ENCODE assay signal across 8 cellular contexts in the genomic region with DNA sequence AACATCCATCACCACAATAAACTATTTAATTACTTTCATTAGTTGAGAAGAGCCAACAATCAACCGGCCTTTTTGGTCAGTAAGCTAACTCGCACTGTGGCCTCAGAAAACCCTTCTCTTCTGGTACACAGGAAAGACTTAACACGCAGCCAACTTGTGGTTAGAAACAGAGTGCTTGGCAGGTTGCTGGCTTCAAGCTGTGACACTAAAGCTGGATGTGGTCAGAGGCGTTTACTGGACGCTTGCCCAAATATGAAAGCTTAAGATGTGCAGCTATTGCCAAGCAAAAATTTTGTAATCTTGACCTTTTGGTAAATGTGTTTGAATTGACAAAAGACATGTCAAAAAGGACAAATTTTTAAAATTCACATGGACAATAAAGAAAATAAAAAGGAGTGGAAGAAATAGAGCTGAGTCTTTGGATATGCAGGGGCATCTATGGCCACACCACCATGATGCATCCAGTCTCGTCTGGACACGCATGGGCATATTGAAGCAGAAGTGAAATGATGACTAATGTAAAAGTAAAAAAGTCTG. TPM values are rescaled to one million over a fixed set of nuclear protein-coding genes. Genes with fewer than 3 reads are reported as not detected.
DNase-seq lines count a peak whose midpoint lies in the region; ATAC-seq and TF ChIP-seq lines count a peak whose summit lies in the region.

No MANE protein-coding gene starts in this region.

- H3K27ac Mint-ChIP-seq in stimulated activated memory B cell treated with anti-CD40 and anti-IgM and Interleukin-4, amounts not matched to agents 10 μg/mL and 1 μg/mL and 100 μg/mL, for 72 hours = peak overlapping the region; percentile 76

- peak overlapping the region; percentile 44 for H3K4me3 Mint-ChIP-seq in stimulated activated memory B cell treated with anti-CD40 and anti-IgM and Interleukin-4, amounts not matched to agents 10 μg/mL and 1 μg/mL and 100 μg/mL, for 72 hours

- intact Hi-C loops in posterior cingulate gyrus (cut with DNase I) = no loop called here

- no peaks in the 10 kb centered on the region for H3K27me3 Mint-ChIP-seq in stimulated activated memory B cell treated with anti-CD40 and anti-IgM and Interleukin-4, amounts not matched to agents 10 μg/mL and 1 μg/mL and 100 μg/mL, for 72 hours

- no peaks in the 10 kb centered on the region for H3K36me3 Mint-ChIP-seq in stimulated activated memory B cell treated with anti-CD40 and anti-IgM and Interleukin-4, amounts not matched to agents 10 μg/mL and 1 μg/mL and 100 μg/mL, for 72 hours

- H3K4me1 ChIP-seq in foreskin keratinocyte = peaks cover 44% of the 10 kb centered on the region

- H3K9me3 Mint-ChIP-seq in stimulated activated memory B cell treated with anti-CD40 and anti-IgM and Interleukin-4, amounts not matched to agents 10 μg/mL and 1 μg/mL and 100 μg/mL, for 72 hours = no peaks in the 10 kb centered on the region

- no peaks in the 10 kb centered on the region for H3K27me3 ChIP-seq in foreskin keratinocyte

- peaks cover 31% of the 10 kb centered on the region for H3K4me1 Mint-ChIP-seq in stimulated activated memory B cell treated with anti-CD40 and anti-IgM and Interleukin-4, amounts not matched to agents 10 μg/mL and 1 μg/mL and 100 μg/mL, for 72 hours

- ATAC-seq in GM19438 (IDR thresholded peaks at IDR 0.05; ENCODE audit: low read depth, unreplicated experiment) (peak; percentile 66), HG03521 (IDR thresholded peaks at IDR 0.05; ENCODE audit: unreplicated experiment) (peak; percentile 52), foreskin keratinocyte (peak; percentile 84)
- ATAC-seq in stimulated activated memory B cell treated with anti-CD40 and anti-IgM and Interleukin-4, amounts not matched to agents 10 μg/mL and 1 μg/mL and 100 μg/mL, for 72 hours = peak; percentile 60

- peak overlapping the region; percentile 13 for H3K27ac ChIP-seq in foreskin keratinocyte

- no peak for TF ChIP-seq CTCF in foreskin keratinocyte (conservative IDR thresholded peaks at IDR 0.05)

- DNase-seq in CD1c-positive myeloid dendritic cell (ENCODE audit: extremely low spot score) (peak; percentile 77), RPMI8226 (peak; percentile 90), foreskin keratinocyte (peak; percentile 77 to 89), NCI-H526 (lab: John Stamatoyannopoulos, UW) (no peak), posterior cingulate gyrus (no peak)

RNA-seq across cellular contexts. Expression of a gene that starts 2.6 kb away (rescaled TPM):
- total RNA-seq in foreskin keratinocyte = not detected in 2 replicates
- not detected in 2 replicates for polyA plus RNA-seq in foreskin keratinocyte

RNA-seq across cellular contexts. Expression of a gene that starts 17.1 kb away (rescaled TPM):
- total RNA-seq in foreskin keratinocyte = not detected in 2 replicates
- polyA plus RNA-seq in foreskin keratinocyte = not detected in 2 replicates

RNA-seq across cellular contexts. Expression of a gene that starts 27.9 kb away (rescaled TPM):
- total RNA-seq in foreskin keratinocyte = not detected in 2 replicates
- polyA plus RNA-seq in foreskin keratinocyte = not detected in 2 replicates

RNA-seq across cellular contexts. Expression of a gene that starts 43.3 kb away (rescaled TPM):
- not detected in 2 replicates for total RNA-seq in foreskin keratinocyte
- not detected in 2 replicates for polyA plus RNA-seq in foreskin keratinocyte

Comparison
In these comparisons a context has a peak if more than half of its experiments do, and no peak if none do; other contexts are left out.
1. DNase-seq: peak in CD1c-positive myeloid dendritic cell (single experiment), RPMI8226 (single experiment) and foreskin keratinocyte (2 of 2); none in NCI-H526 (0 of 2) and posterior cingulate gyrus (0 of 10).
2. Peak in every context shown above with its lines, with median percentiles within 50 percentile points of each other: ATAC-seq.